Comparison of ENCODE assay signal across 8 cellular contexts in the genomic region with DNA sequence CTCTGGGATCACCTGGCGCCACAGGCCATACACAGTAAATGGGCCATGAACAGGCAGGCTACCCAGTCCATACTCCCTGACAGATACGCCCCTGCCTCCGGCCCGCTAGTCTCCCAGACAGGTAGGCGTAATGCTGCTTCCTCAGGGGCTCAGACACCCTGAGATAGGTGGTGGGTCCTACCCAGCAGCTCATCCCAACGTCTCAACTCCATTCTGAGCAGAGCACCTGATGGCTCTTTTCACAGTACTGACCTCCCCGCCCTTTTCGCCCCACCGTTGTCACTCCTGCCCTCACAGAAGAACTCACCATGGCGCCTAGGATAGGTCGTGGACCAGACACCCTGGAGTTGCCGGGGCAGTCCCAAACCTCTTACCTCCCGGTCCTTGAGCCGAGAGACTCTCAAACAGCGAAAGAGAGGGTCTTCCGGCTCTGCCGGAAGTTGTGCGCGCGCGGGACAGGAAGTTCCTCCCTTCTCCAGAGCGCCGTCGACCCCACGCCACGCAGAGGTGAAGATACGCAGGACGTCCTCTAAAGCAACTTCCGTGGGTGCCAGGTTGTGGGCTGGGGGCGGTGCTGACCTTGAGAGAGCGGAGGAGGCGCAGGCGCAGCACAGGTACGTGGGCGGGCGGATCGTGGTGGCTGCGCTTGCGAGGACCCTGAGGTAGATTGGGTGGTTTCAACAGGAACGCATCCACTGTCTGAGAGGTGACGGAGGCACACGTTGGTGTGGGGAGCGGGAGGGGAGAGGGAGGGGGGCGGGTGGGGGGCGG. TPM values are rescaled to one million over a fixed set of nuclear protein-coding genes. Genes with fewer than 3 reads are reported as not detected.
DNase-seq lines count a peak whose midpoint lies in the region; ATAC-seq and TF ChIP-seq lines count a peak whose summit lies in the region.

A gene (minus strand): TSS at position 432 of the 771 bp plus-strand sequence. CDS start 122 bp downstream, at position 310.

- H3K4me3 Mint-ChIP-seq in T-cell (peak within 1 kb of the TSS; percentile 100), type B pancreatic cell (peak within 1 kb of the TSS; percentile 100)

- no peaks in the 10 kb centered on the region for H3K27me3 ChIP-seq in adipocyte (replicated peaks; ENCODE audit: control insufficient read depth, insufficient read depth, low read length)
- no peaks in the 10 kb centered on the region for H3K27me3 ChIP-seq in heart left ventricle

- ATAC-seq in HG02870 (IDR thresholded peaks at IDR 0.05; ENCODE audit: unreplicated experiment) (peak; percentile 99), T-cell (replicated peaks in 1 of 4) (peak; percentile 96 to 100 (median 99)), heart left ventricle (peak; percentile 98 to 100 (median 100))

- H3K36me3 ChIP-seq in adipocyte (ENCODE audit: control insufficient read depth, insufficient read depth, low read length, severe bottlenecking) (peaks cover 12% of the 10 kb centered on the region), heart left ventricle (peaks cover 0 to 29% (median 7%) of the 10 kb centered on the region in 9 donors)

- no peaks in the 10 kb centered on the region for H3K9me3 ChIP-seq in adipocyte (ENCODE audit: control insufficient read depth, low read length)
- H3K9me3 ChIP-seq in heart left ventricle, result peaks cover 0 to 9% (median 0%) of the 10 kb centered on the region in 12 donors

- CTCF ChIA-PET in T-cell (lab: Charles Lee), result no interaction called here

- POLR2A ChIA-PET in T-cell (lab: Charles Lee), result no interaction called here

- H3K4me1 Mint-ChIP-seq in T-cell (peaks cover 55 to 77% (median 74%) of the 10 kb centered on the region in 3 donors), type B pancreatic cell (ENCODE audit: unreplicated experiment) (peaks cover 21% of the 10 kb centered on the region)

- H3K27ac Mint-ChIP-seq in T-cell, result peak within 1 kb of the TSS; percentile 98 to 99
- H3K27ac Mint-ChIP-seq in type B pancreatic cell, result peak within 1 kb of the TSS; percentile 94

- peaks cover 0 to 3% (median 0%) of the 10 kb centered on the region in 3 donors for H3K9me3 Mint-ChIP-seq in T-cell
- no peaks in the 10 kb centered on the region for H3K9me3 Mint-ChIP-seq in type B pancreatic cell

- H3K36me3 Mint-ChIP-seq in T-cell, result peaks cover 50% of the 10 kb centered on the region
- H3K36me3 Mint-ChIP-seq in type B pancreatic cell, result peaks cover 32% of the 10 kb centered on the region

- TF ChIP-seq CTCF in GM13977 (IDR thresholded peaks at IDR 0.05; ENCODE audit: extremely low read depth, insufficient read depth, missing control alignments) (no peak), heart left ventricle (IDR thresholded peaks at IDR 0.05) (no peak), type B pancreatic cell (conservative IDR thresholded peaks at IDR 0.05) (no peak)

- TF ChIP-seq POLR2A in heart left ventricle (IDR thresholded peaks at IDR 0.05), result peak in 1 of 2 donors; percentile 61

- H3K4me1 ChIP-seq in adipocyte (ENCODE audit: control insufficient read depth, insufficient read depth, low read length), result peaks cover 24% of the 10 kb centered on the region
- H3K4me1 ChIP-seq in heart left ventricle, result peaks cover 0 to 45% (median 31%) of the 10 kb centered on the region in 12 donors

- no peaks in the 10 kb centered on the region for H3K27me3 Mint-ChIP-seq in T-cell
- H3K27me3 Mint-ChIP-seq in type B pancreatic cell, result no peaks in the 10 kb centered on the region

- H3K4me3 ChIP-seq in adipocyte (ENCODE audit: low read length) (peak within 1 kb of the TSS; percentile 100), heart left ventricle (peak within 1 kb of the TSS; percentile 62 to 94 (median 88))

- intact Hi-C loops in heart left ventricle (cut with DNase I) (loop anchor here in 2 of 10 donors (5.0 to 10.0 kb wide), 2 partner anchors 126 to 136 kb away; no protein-coding TSS in a partner anchor), posterior cingulate gyrus (cut with DNase I) (no loop called here)

- H3K9ac ChIP-seq in adipocyte (ENCODE audit: low read length), result peak within 1 kb of the TSS; percentile 97

- H3K27ac ChIP-seq in heart left ventricle, result peak within 1 kb of the TSS; percentile 22 to 84 (median 76)

- 0 to 1% (median 0%) methylated on average over 27 to 44 of the region's 45 CpGs for WGBS in heart left ventricle, 4 donors

- in situ Hi-C loops in GM13977 (cut with MboI; ENCODE audit: low pct_unique_long_range_greater_than_20kb, low sequenced_read_pairs, unreplicated experiment), result no loop called here

- DNase-seq in GM13977 (ENCODE audit: low spot score) (peak; percentile 87), NCI-H146 (lab: John Stamatoyannopoulos, UW) (peak; percentile 95), T-cell (peak; percentile 81 to 98 (median 97)), adipocyte (ENCODE audit: low read depth) (peak; percentile 92), heart left ventricle (peak; percentile 90 to 95 (median 94)), posterior cingulate gyrus (peak; percentile 72 to 98 (median 86)), type B pancreatic cell (ENCODE audit: extremely low spot score, unreplicated experiment) (peak; percentile 87)

RNA-seq across cellular contexts. Expression of the gene that starts here (rescaled TPM):
- total RNA-seq in T-cell, result 10 to 100 TPM; 24.4 to 28.9 (median 28.2) TPM
- 10 to 100 TPM in 5 of 9 donors, 1 to 10 TPM in 4; 4.3 to 13.2 (median 10.3) TPM for total RNA-seq in heart left ventricle
- 1 to 10 TPM; 2.9 to 7.4 TPM for polyA plus RNA-seq in heart left ventricle
- total RNA-seq in type B pancreatic cell (ENCODE audit: low replicate concordance), result 17.6 and 23.6 TPM in 2 replicates

Comparison
In these comparisons a context has a peak if more than half of its experiments do, and no peak if none do; other contexts are left out.
1. Peak in every context shown above with its lines: DNase-seq, ATAC-seq, H3K4me3 ChIP-seq and H3K27ac ChIP-seq.